In genomic region chr4:107589269-107589668, GRCh38 we compare ENCODE assay signal across 35 cellular contexts.
"Had no signal": no experiment of that assay in that cellular context is flagged by ENCODE, and none has a peak within 500 bp of the region (broad histone marks: within the 10 kb centered on the region; RNA-seq: fewer than 3 reads in every experiment).

No MANE protein-coding gene starts in this region.

- H3K27me3 ChIP-seq: adrenal gland, ascending aorta, body of pancreas, brain microvascular endothelial cell, breast epithelium, cardiac muscle cell had no signal

- ATAC-seq: activated naive CD4-positive, alpha-beta T cell treated with anti-CD3 and anti-CD28 coated beads, Interleukin-2, amount 50 U/mL, for 72 hours; activated naive CD8-positive, alpha-beta T cell treated with anti-CD3 and anti-CD28 coated beads, Interleukin-2, amount 50 U/mL, for 24 hours; activated T-cell treated with anti-CD3 and anti-CD28 coated beads, Interleukin-2, amount 50 U/mL, for 4 hours; activated T-cell treated with anti-CD3 and anti-CD28 coated beads, Interleukin-2, amount 50 U/mL, for 72 hours; activated T-helper 17 cell treated with anti-CD3 and anti-CD28 coated beads, Interleukin-2, amount 50 U/mL, for 72 hours; body of pancreas had no signal

- H3K4me1 ChIP-seq: adrenal gland, ascending aorta, body of pancreas, breast epithelium had no signal

- DNase-seq: activated effector memory CD4-positive, alpha-beta T cell treated with anti-CD3 and anti-CD28 coated beads, Interleukin-2, amount 50 U/mL, for 16 hours; activated effector memory CD4-positive, alpha-beta T cell treated with Interleukin-2 at 50 U/mL for 16 hours; activated gamma-delta T cell; activated gamma-delta T cell treated with Interleukin-2 at 50 U/mL for 16 hours; activated naive CD4-positive, alpha-beta T cell; activated naive CD4-positive, alpha-beta T cell treated with anti-CD3 and anti-CD28 coated beads for 36 hours; activated naive CD4-positive, alpha-beta T cell treated with anti-CD3 and anti-CD28 coated beads, Interleukin-2, amount 10 ng/mL, durations not matched to agents 7 days and 5 days; activated naive CD4-positive, alpha-beta T cell treated with anti-CD3 and anti-CD28 coated beads, Interleukin-2, amount 50 U/mL, for 16 hours; activated naive CD4-positive, alpha-beta T cell treated with Interleukin-2 at 50 U/mL for 16 hours; activated naive CD8-positive, alpha-beta T cell treated with anti-CD3 and anti-CD28 coated beads for 36 hours; activated naive CD8-positive, alpha-beta T cell treated with anti-CD3 and anti-CD28 coated beads, Interleukin-2, amount 10 ng/mL, durations not matched to agents 7 days and 5 days; activated naive CD8-positive, alpha-beta T cell treated with anti-CD3 and anti-CD28 coated beads, Interleukin-2, amount 50 U/mL, for 24 hours; activated T-cell treated with anti-CD3 and anti-CD28 coated beads for 4 hours; activated T-cell treated with anti-CD3 and anti-CD28 coated beads, Interleukin-2, amount 50 U/mL, for 1 hour; activated T-cell treated with anti-CD3 and anti-CD28 coated beads, Interleukin-2, amount 50 U/mL, for 24 hours; activated T-cell treated with anti-CD3 and anti-CD28 coated beads, Interleukin-2, amount 50 U/mL, for 4 hours; activated T-cell treated with anti-CD3 and anti-CD28 coated beads, Interleukin-2, amount 50 U/mL, for 48 hours; activated T-cell treated with anti-CD3 and anti-CD28 coated beads, Interleukin-2, amount 50 U/mL, for 72 hours; adrenal gland; amniotic stem cell; amygdala; anterior cingulate cortex; aorta; body of pancreas; brain microvascular endothelial cell; caudate nucleus; central memory CD4-positive, alpha-beta T cell; cerebellar nuclear complex had no signal

- FAIRE-seq: astrocyte, bronchial epithelial cell had no signal

- H3K4me3 ChIP-seq: adrenal gland, ascending aorta, body of pancreas, breast epithelium, cardiac muscle cell had no signal

- H3K36me3 ChIP-seq: adrenal gland, ascending aorta, brain microvascular endothelial cell, breast epithelium, cardiac muscle cell had no signal

- H3K27ac ChIP-seq: adrenal gland, ascending aorta, body of pancreas, brain microvascular endothelial cell, breast epithelium, cardiac muscle cell had no signal
